9 cellular contexts compared by ENCODE assay signal in the genomic region with DNA sequence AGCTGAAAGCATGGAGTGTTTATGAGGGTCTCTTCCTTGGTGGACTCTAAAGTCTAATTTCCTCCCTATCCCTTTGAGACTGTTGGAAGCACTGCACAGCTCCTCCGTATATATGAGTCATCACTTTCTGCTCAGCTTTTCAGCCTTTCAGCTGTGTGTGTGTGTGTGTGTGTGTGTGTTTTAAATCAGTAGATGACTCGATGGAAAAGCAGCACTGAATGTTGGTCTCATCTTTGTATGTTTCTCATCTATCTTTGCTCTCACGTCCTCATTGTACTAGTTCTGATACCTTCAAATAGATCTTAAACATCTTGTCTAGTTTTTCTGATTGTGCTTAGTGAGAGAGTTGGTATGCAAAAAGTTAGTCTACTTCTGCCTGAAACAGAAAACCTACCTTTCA.
DNase-seq lines count a peak whose midpoint lies in the region; ATAC-seq and TF ChIP-seq lines count a peak whose summit lies in the region.
"Had no signal": no experiment of that assay in that cellular context is flagged by ENCODE, and none has a peak within 500 bp of the region (broad histone marks: within the 10 kb centered on the region; RNA-seq: fewer than 3 reads in every experiment).

No MANE protein-coding gene starts in this region.

- POLR2A ChIA-PET in IMR-90 (lab: Charles Lee; ENCODE audit: unreplicated experiment): no interaction called here

- H3K4ac ChIP-seq in IMR-90 (ENCODE audit: low read depth, low read length) (no peak overlapping the region), mesendoderm (ENCODE audit: low read depth, low read length) (no peak overlapping the region)

- H3K4me3 ChIP-seq in IMR-90 (ENCODE audit: insufficient read depth, low read depth, low read length) (no peak overlapping the region), choroid plexus epithelial cell (ENCODE audit: low read depth, low read length) (no peak overlapping the region), mesendoderm (ENCODE audit: low read length) (no peak overlapping the region)

- CTCF ChIA-PET in IMR-90 (lab: Yijun Ruan, JAX): no interaction called here

- no TSS peak for BruUV-seq in IMR-90 (replicated peaks; lab: Mats Ljungman, UMichigan)

- TF ChIP-seq CTCF in IMR-90 (conservative IDR thresholded peaks at IDR 0.05; ENCODE audit: low read depth, low read length): no peak
- no peak for TF ChIP-seq CTCF in choroid plexus epithelial cell (conservative IDR thresholded peaks at IDR 0.05; ENCODE audit: low read depth, low read length)

- peak overlapping the region; percentile 36; the same call in 1 of the 2 replicates for H3K23ac ChIP-seq in IMR-90 (ENCODE audit: low read depth, low read length)
- H3K23ac ChIP-seq in mesendoderm (ENCODE audit: low read length): no peak overlapping the region

- no peaks in the 10 kb centered on the region for H3K79me1 ChIP-seq in IMR-90 (ENCODE audit: low read depth in 1 of 2, low read length in 2 of 2)
- H3K79me1 ChIP-seq in mesendoderm (ENCODE audit: low read length): no peaks in the 10 kb centered on the region

- H3K36me3 ChIP-seq in IMR-90 (ENCODE audit: control insufficient read depth, insufficient read depth, low read length) (no peaks in the 10 kb centered on the region), mesendoderm (ENCODE audit: control insufficient read depth, insufficient read depth, low read length) (no peaks in the 10 kb centered on the region)

- peaks cover 4% of the 10 kb centered on the region for H3K27me3 ChIP-seq in IMR-90 (ENCODE audit: control insufficient read depth, insufficient read depth, low read length)
- H3K27me3 ChIP-seq in mesendoderm (ENCODE audit: insufficient read depth, low read length, poor library complexity): no peaks in the 10 kb centered on the region

- ATAC-seq in IMR-90 (ENCODE audit: low read depth): peak; percentile 97

- H3K18ac ChIP-seq in IMR-90 (ENCODE audit: low read depth, low read length): no peak overlapping the region
- H3K18ac ChIP-seq in mesendoderm (ENCODE audit: low read length): no peak overlapping the region

- no CpG with 5 or more reads among the region's 3 CpGs for WGBS in IMR-90 (ENCODE audit: extremely low coverage in 2 of 2, insufficient read length in 1 of 2), 2 experiments
- whole genome bisulfite sequencing in mesendoderm (ENCODE audit: extremely low coverage, insufficient coverage, low lambda C conversion rate): no CpG with 5 or more reads among the region's 3 CpGs

- H2BK5ac ChIP-seq in IMR-90 (ENCODE audit: low read depth, low read length, poor library complexity, severe bottlenecking): peak overlapping the region; percentile 67
- H2BK5ac ChIP-seq in mesendoderm (ENCODE audit: low read length): no peak overlapping the region

- in situ Hi-C loops in IMR-90 (cut with MboI; ENCODE audit: low sequenced_read_pairs): loop anchor here (10.0 kb wide), 1 partner anchor 156 kb away; no protein-coding TSS in a partner anchor

- no peak overlapping the region for H4K91ac ChIP-seq in IMR-90 (ENCODE audit: insufficient read depth, low read depth, low read length)

- no peak overlapping the region for H2BK15ac ChIP-seq in IMR-90 (ENCODE audit: low read depth, low read length)
- H2BK15ac ChIP-seq in mesendoderm (replicated peaks; ENCODE audit: low read depth): no peak overlapping the region

- H4K8ac ChIP-seq in IMR-90 (ENCODE audit: low read depth in 2 of 2, low read length in 2 of 2) (no peak overlapping the region), mesendoderm (ENCODE audit: low read depth, low read length) (no peak overlapping the region)

- DNase-seq in GM03348 (ENCODE audit: low spot score) (peak; percentile 52), IMR-90 (peak; percentile 93), choroid plexus epithelial cell (ENCODE audit: low read depth) (peak; percentile 88), occipital lobe (lab: John Stamatoyannopoulos, UW) (peak; percentile 1), mesendoderm (no peak), NCI-H774 (lab: John Stamatoyannopoulos, UW) (no peak), activated gamma-delta T cell (lab: John Stamatoyannopoulos, UW) (no peak), NK-92 (lab: John Stamatoyannopoulos, UW; ENCODE audit: unreplicated experiment) (no peak)
- DNase-seq: activated T-cell treated with anti-CD3 and anti-CD28 coated beads, Interleukin-2, amount 50 U/mL, for 1 hour had no signal

- no peak for TF ChIP-seq POLR2A in IMR-90 (IDR thresholded peaks at IDR 0.05; ENCODE audit: low read depth, low read length)

- peaks cover 3% of the 10 kb centered on the region for H3K9me1 ChIP-seq in IMR-90 (ENCODE audit: insufficient read depth, low read length)

- dilution Hi-C loops in IMR-90 (cut with HindIII; ENCODE audit: low sequenced_read_pairs, unreplicated experiment): no loop called here

- H3K9me3 ChIP-seq in IMR-90 (ENCODE audit: control insufficient read depth, insufficient read depth, low read length): no peaks in the 10 kb centered on the region

- no peak overlapping the region for H2AK5ac ChIP-seq in IMR-90 (ENCODE audit: low read depth, low read length)
- H2AK5ac ChIP-seq in mesendoderm (ENCODE audit: low read length): no peak overlapping the region

- no peak for TF ChIP-seq RAD21 in IMR-90 (IDR thresholded peaks at IDR 0.05; ENCODE audit: low read length)

- no peak overlapping the region for H2AFZ ChIP-seq in IMR-90 (replicated peaks; ENCODE audit: low read length, poor library complexity)

- no peaks in the 10 kb centered on the region for H3K79me2 ChIP-seq in mesendoderm (ENCODE audit: control insufficient read depth, insufficient read depth, low read length)

- H2BK20ac ChIP-seq in IMR-90 (ENCODE audit: low read depth, low read length): no peak overlapping the region

- no peak overlapping the region for H2AK9ac ChIP-seq in IMR-90 (replicated peaks; ENCODE audit: low read depth, low read length, poor library complexity)

- no peaks in the 10 kb centered on the region for H4K20me1 ChIP-seq in IMR-90 (ENCODE audit: insufficient read depth, low read length)

- peaks cover 2% of the 10 kb centered on the region; the same call in 1 of the 2 replicates for H3K4me1 ChIP-seq in IMR-90 (ENCODE audit: control insufficient read depth, insufficient read depth, low read length)
- no peaks in the 10 kb centered on the region for H3K4me1 ChIP-seq in mesendoderm (ENCODE audit: control insufficient read depth, low read depth, low read length)

- H4K5ac ChIP-seq in IMR-90 (ENCODE audit: low read depth, low read length) (no peak overlapping the region), mesendoderm (ENCODE audit: low read length) (no peak overlapping the region)

- H3K14ac ChIP-seq in IMR-90 (replicated peaks; ENCODE audit: low read depth, low read length): no peak overlapping the region

- no peak overlapping the region for H3K56ac ChIP-seq in IMR-90 (ENCODE audit: extremely low read depth, insufficient read depth, low read length)
- no peak overlapping the region for H3K56ac ChIP-seq in mesendoderm (ENCODE audit: low read length)

- H2BK120ac ChIP-seq in IMR-90 (ENCODE audit: low read depth, low read length) (no peak overlapping the region), mesendoderm (ENCODE audit: low read depth, low read length) (no peak overlapping the region)

- no peak overlapping the region for H3K9ac ChIP-seq in IMR-90 (ENCODE audit: low read depth, low read length)
- no peak overlapping the region for H3K9ac ChIP-seq in mesendoderm (ENCODE audit: low read length)

- intact Hi-C loops in IMR-90 (cut with micrococcal nuclease): loop anchor here (10.0 kb wide), 1 partner anchor 256 kb away; no protein-coding TSS in a partner anchor

- H3K27ac ChIP-seq in IMR-90 (ENCODE audit: insufficient read depth, low read length) (no peak overlapping the region), mesendoderm (ENCODE audit: low read depth, low read length) (no peak overlapping the region)

- peak overlapping the region; percentile 30; the same call in 1 of the 2 replicates for H3K4me2 ChIP-seq in IMR-90 (ENCODE audit: low read depth, low read length)
- no peak overlapping the region for H3K4me2 ChIP-seq in mesendoderm (ENCODE audit: low read length)

TF ChIP-seq in IMR-90, 13 proteins besides CTCF, POLR2A, EP300 and RAD21:
- TF ChIP-seq, protein P1, sequence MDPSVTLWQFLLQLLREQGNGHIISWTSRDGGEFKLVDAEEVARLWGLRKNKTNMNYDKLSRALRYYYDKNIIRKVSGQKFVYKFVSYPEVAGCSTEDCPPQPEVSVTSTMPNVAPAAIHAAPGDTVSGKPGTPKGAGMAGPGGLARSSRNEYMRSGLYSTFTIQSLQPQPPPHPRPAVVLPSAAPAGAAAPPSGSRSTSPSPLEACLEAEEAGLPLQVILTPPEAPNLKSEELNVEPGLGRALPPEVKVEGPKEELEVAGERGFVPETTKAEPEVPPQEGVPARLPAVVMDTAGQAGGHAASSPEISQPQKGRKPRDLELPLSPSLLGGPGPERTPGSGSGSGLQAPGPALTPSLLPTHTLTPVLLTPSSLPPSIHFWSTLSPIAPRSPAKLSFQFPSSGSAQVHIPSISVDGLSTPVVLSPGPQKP (IDR thresholded peaks at IDR 0.05; ENCODE audit: borderline replicate concordance, low read depth, low read length): no peak
- TF ChIP-seq CEBPB (IDR thresholded peaks at IDR 0.05; ENCODE audit: low read depth, low read length) (no peak), MAFK (IDR thresholded peaks at IDR 0.05; ENCODE audit: low read depth, low read length) (peak; percentile 72), RFX5 (IDR thresholded peaks at IDR 0.05; ENCODE audit: low read depth, low read length) (no peak), FOS (IDR thresholded peaks at IDR 0.05; ENCODE audit: low read depth, low read length) (peak; percentile 94), RCOR1 (IDR thresholded peaks at IDR 0.05; ENCODE audit: insufficient replicate concordance, low read length) (no peak), SMC3 (IDR thresholded peaks at IDR 0.05; ENCODE audit: low read depth, low read length) (no peak), NFE2L2 (IDR thresholded peaks at IDR 0.05; ENCODE audit: low read depth, low read length) (peak; percentile 62)

Comparison
In these comparisons a context has a peak if more than half of its experiments do, and no peak if none do; other contexts are left out.
1. DNase-seq: peak in GM03348 (single experiment), IMR-90 (single experiment), choroid plexus epithelial cell (single experiment) and occipital lobe (single experiment); none in mesendoderm (single experiment), NCI-H774 (single experiment), activated gamma-delta T cell (single experiment) and NK-92 (single experiment).